In the genomic region with DNA sequence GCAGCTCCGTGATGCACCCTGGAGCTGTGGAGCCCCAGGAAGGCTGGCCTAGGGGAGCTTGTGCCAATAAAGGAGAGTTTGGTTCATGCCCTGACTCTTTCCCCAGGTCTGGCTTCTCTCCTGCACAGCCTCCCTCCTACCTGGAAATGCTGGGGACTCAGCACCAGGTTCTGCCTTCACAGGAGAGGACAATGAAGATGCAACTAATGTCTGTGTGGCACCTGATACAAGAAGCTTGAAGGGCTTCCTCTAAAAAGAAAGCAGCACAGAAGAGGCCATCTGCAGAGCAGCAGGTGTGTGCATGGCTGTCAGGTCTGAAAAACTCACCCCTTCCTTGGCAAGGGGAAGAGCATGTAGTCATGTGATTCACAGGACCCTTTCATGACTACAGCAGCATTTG, we compare ENCODE assay signal across 9 cellular contexts.
"Had no signal": no experiment of that assay in that cellular context is flagged by ENCODE, and none has a peak within 500 bp of the region (broad histone marks: within the 10 kb centered on the region; RNA-seq: fewer than 3 reads in every experiment).

No MANE protein-coding gene starts in this region.

- ATAC-seq: GM23338, HCT116 had no signal

- H3K36me3 ChIP-seq: HAP-1 had no signal

- H3K4me3 ChIP-seq: GM23248, GM23338, HAP-1 had no signal

- H3K4me2 ChIP-seq: GM23338 had no signal

- H3K27ac ChIP-seq: GM23248 had no signal

- DNase-seq: GM23248, GOT3, H7, H9, HCEC 1CT, HFFc6 had no signal

- H2AFZ ChIP-seq: GM23248, GM23338 had no signal

- H3K4me1 ChIP-seq: HAP-1 had no signal

- H3K9me3 ChIP-seq: HAP-1 had no signal

- H3K9ac ChIP-seq: GM23248 had no signal
